8 cellular contexts compared by ENCODE assay signal in genomic region chr2:8680931-8681760, GRCh38. TPM values are rescaled to one million over a fixed set of nuclear protein-coding genes. Genes with fewer than 3 reads are reported as not detected.
DNase-seq lines count a peak whose midpoint lies in the region; ATAC-seq and TF ChIP-seq lines count a peak whose summit lies in the region.

No MANE protein-coding gene starts in this region.

- H3K4me1 Mint-ChIP-seq in Calu3 (ENCODE audit: low read depth, unreplicated experiment), result peaks cover 38% of the 10 kb centered on the region

- peak overlapping the region; percentile 62 for H2AFZ ChIP-seq in neuronal stem cell (ENCODE audit: low read length)

- H3K36me3 ChIP-seq in neuronal stem cell (replicated peaks in 1 of 2; ENCODE audit: control insufficient read depth in 2 of 2, insufficient read depth in 2 of 2, low read length in 2 of 2) (no peaks in the 10 kb centered on the region), testis (ENCODE audit: low read depth, missing control alignments) (no peaks in the 10 kb centered on the region)

- WGBS in neuronal stem cell (ENCODE audit: extremely low coverage in 2 of 2, insufficient read length in 2 of 2, insufficient replicate concordance in 1 of 2), 2 donors, result no CpG with 5 or more reads among the region's 29 CpGs
- 0 to 1% methylated on average over 28 to 29 of the region's 29 CpGs for WGBS in testis, 2 donors

- H3K27ac ChIP-seq in neuronal stem cell (replicated peaks; ENCODE audit: low read length) (no peak overlapping the region), testis (peak overlapping the region; percentile 61 to 97)

- H3K18ac ChIP-seq in neuronal stem cell (ENCODE audit: low read length), result peak overlapping the region; percentile 68

- no peak for TF ChIP-seq CTCF in Calu3 (IDR thresholded peaks at IDR 0.05; ENCODE audit: unreplicated experiment)
- TF ChIP-seq CTCF in fibroblast of villous mesenchyme (IDR thresholded peaks at IDR 0.05; ENCODE audit: insufficient read depth, low read depth, low read length), result no peak
- no peak for TF ChIP-seq CTCF in testis (IDR thresholded peaks at IDR 0.05)

- H3K14ac ChIP-seq in neuronal stem cell (ENCODE audit: low read length), result no peak overlapping the region

- ATAC-seq in GM21447 (IDR thresholded peaks at IDR 0.05; ENCODE audit: unreplicated experiment), result no peak

- H3K9ac ChIP-seq in neuronal stem cell (ENCODE audit: low read depth, low read length, poor library complexity), result peak overlapping the region; percentile 70

- H4K8ac ChIP-seq in neuronal stem cell (ENCODE audit: low read depth, low read length), result no peak overlapping the region

- peak overlapping the region; percentile 70 for H3K4me3 ChIP-seq in fibroblast of villous mesenchyme (ENCODE audit: low read depth, low read length)
- H3K4me3 ChIP-seq in neuronal stem cell (ENCODE audit: low read length in 2 of 2), result peak overlapping the region; percentile 59 to 76
- peak overlapping the region; percentile 56 to 77 for H3K4me3 ChIP-seq in testis

- no TSS peak for BruUV-seq in Calu3 (replicated peaks; lab: Mats Ljungman, UMichigan)

- H3K4me1 ChIP-seq in neuronal stem cell (ENCODE audit: control insufficient read depth in 2 of 2, insufficient read depth in 1 of 2, low read depth in 1 of 2, low read length in 2 of 2) (peaks cover 16 to 36% of the 10 kb centered on the region in 2 donors), testis (peaks cover 20% of the 10 kb centered on the region)

- intact Hi-C loops in Calu3 (cut with micrococcal nuclease; ENCODE audit: unreplicated experiment), result loop anchor here (1.0 to 10.0 kb wide), 8 partner anchors 52 to 1566 kb away; no protein-coding TSS in a partner anchor
- intact Hi-C loops in testis (cut with DNase I; ENCODE audit: low total_unique reads), result no loop called here

- peaks cover 0 to 3% of the 10 kb centered on the region in 2 donors for H3K9me3 ChIP-seq in neuronal stem cell (replicated peaks in 1 of 2; ENCODE audit: control insufficient read depth in 2 of 2, insufficient read depth in 1 of 2, low read depth in 1 of 2, low read length in 2 of 2)
- H3K9me3 ChIP-seq in testis, result no peaks in the 10 kb centered on the region

- peak overlapping the region; percentile 99 for H3K27ac Mint-ChIP-seq in Calu3 (ENCODE audit: unreplicated experiment)

- H4K91ac ChIP-seq in neuronal stem cell (ENCODE audit: low read depth, low read length, poor library complexity), result no peak overlapping the region

- H2AK5ac ChIP-seq in neuronal stem cell (ENCODE audit: low read depth, low read length), result no peak overlapping the region

- H3K36me3 Mint-ChIP-seq in Calu3 (ENCODE audit: insufficient read depth, unreplicated experiment), result peaks cover 89% of the 10 kb centered on the region

- no peak overlapping the region for H3K4ac ChIP-seq in neuronal stem cell (ENCODE audit: low read length)

- peaks cover 0 to 7% (median 2%) of the 10 kb centered on the region in 3 experiments for H3K27me3 ChIP-seq in neuronal stem cell (ENCODE audit: control insufficient read depth in 3 of 3, insufficient read depth in 3 of 3, low read depth in 1 of 3, low read length in 3 of 3)
- H3K27me3 ChIP-seq in testis, result no peaks in the 10 kb centered on the region

- CTCF ChIA-PET in Calu3 (lab: Charles Lee), result interaction anchor here (0.7 to 2.5 kb wide), 13 partner anchors 12 to 1742 kb away, joined by 3 to 11 read pairs (median 4); no protein-coding TSS in a partner anchor

- H3K23ac ChIP-seq in neuronal stem cell (ENCODE audit: low read depth, low read length, poor library complexity), result no peak overlapping the region

- H3K4me2 ChIP-seq in neuronal stem cell (ENCODE audit: insufficient read depth, low read length, poor library complexity, severe bottlenecking), result peak overlapping the region; percentile 92

- DNase-seq in Calu3 (peak; percentile 64), Kasumi-1 (lab: John Stamatoyannopoulos, UW) (peak; percentile 54 to 80), RPMI7951 (ENCODE audit: low read depth) (peak; percentile 66), fibroblast of villous mesenchyme (ENCODE audit: low read depth) (peak; percentile 85), neuronal stem cell (ENCODE audit: low spot score) (peak; percentile 59), testis (peak; percentile 81)
- peak; percentile 79 for DNase-seq in activated T-helper 9 cell treated with anti-CD3 and anti-CD28 coated beads, Interleukin-2, amount 50 U/mL, for 16 hours (ENCODE audit: low read depth)

- H2BK15ac ChIP-seq in neuronal stem cell (ENCODE audit: low read length), result peak overlapping the region; percentile 32

- peaks cover 2% of the 10 kb centered on the region for H3K79me1 ChIP-seq in neuronal stem cell (ENCODE audit: low read depth, low read length)

- no peaks in the 10 kb centered on the region for H3K27me3 Mint-ChIP-seq in Calu3 (ENCODE audit: unreplicated experiment)

- TF ChIP-seq POLR2A in testis (IDR thresholded peaks at IDR 0.05), result no peak

- no peaks in the 10 kb centered on the region for H3K9me3 Mint-ChIP-seq in Calu3 (ENCODE audit: low read depth, unreplicated experiment)

- peak overlapping the region; percentile 98 for H3K4me3 Mint-ChIP-seq in Calu3 (ENCODE audit: low read depth, unreplicated experiment)

- H2BK120ac ChIP-seq in neuronal stem cell (ENCODE audit: low read depth, low read length), result no peak overlapping the region

- no peak overlapping the region for H2BK5ac ChIP-seq in neuronal stem cell (ENCODE audit: low read length)

- H2BK12ac ChIP-seq in neuronal stem cell (ENCODE audit: low read length), result no peak overlapping the region

RNA-seq across cellular contexts. Expression of gene ID2, which starts 0.7 kb away (rescaled TPM):
- 77.8 and 92.5 TPM in 2 replicates for total RNA-seq in Calu3 (2022)
- 82.1 and 84.3 TPM in 2 replicates for total RNA-seq in RPMI7951 (2014; rRNA removed; shearing (Covaris generic))
- total RNA-seq in fibroblast of villous mesenchyme, result 31.2 and 118 TPM in 2 replicates
- 252 TPM for polyA plus RNA-seq in neuronal stem cell (2013, experiment 1 of 2)
- polyA plus RNA-seq in neuronal stem cell (2013, experiment 2 of 2), result 263 TPM
- total RNA-seq in testis, result 10 to 100 TPM; 48.8 to 87.2 TPM
- polyA plus RNA-seq in testis (ENCODE audit: insufficient read depth, low read depth, low replicate concordance), result 31.3 TPM
